Comparison of ENCODE assay signal across 21 cellular contexts in genomic region chr13:98239156-98240076, GRCh38.
DNase-seq lines count a peak whose midpoint lies in the region; ATAC-seq and TF ChIP-seq lines count a peak whose summit lies in the region.
"Had no signal": no experiment of that assay in that cellular context is flagged by ENCODE, and none has a peak within 500 bp of the region (broad histone marks: within the 10 kb centered on the region; RNA-seq: fewer than 3 reads in every experiment).

No MANE protein-coding gene starts in this region.

- H3K27ac ChIP-seq in SK-N-MC: peak overlapping the region; percentile 95
- H3K27ac ChIP-seq: neutrophil, vagina had no signal

- no peak overlapping the region for H3K9ac ChIP-seq in SK-N-MC (ENCODE audit: insufficient read length)

- no peak for TF ChIP-seq CTCF in nephron (IDR thresholded peaks at IDR 0.05; ENCODE audit: unreplicated experiment in 3 of 3)

- no peaks in the 10 kb centered on the region for H3K9me3 ChIP-seq in SK-N-MC (ENCODE audit: low read depth, low read length)
- H3K9me3 ChIP-seq: neutrophil, vagina had no signal

- peak overlapping the region; percentile 80 to 86 (median 81) for H3K27ac Mint-ChIP-seq in nephron
- H3K27ac Mint-ChIP-seq in immature natural killer cell: no peak overlapping the region
- H3K27ac Mint-ChIP-seq: activated CD4-positive, alpha-beta T cell treated with anti-CD3 and anti-CD28 coated beads, Interleukin-2, amount 10 ng/mL, durations not matched to agents 24 days and 14 days; activated naive CD8-positive, alpha-beta T cell treated with anti-CD3 and anti-CD28 coated beads, Interleukin-2, amount 50 U/mL, for 24 hours; memory B cell had no signal

- ATAC-seq in GM18502 (IDR thresholded peaks at IDR 0.05; ENCODE audit: poor library complexity, unreplicated experiment): no peak
- no peak for ATAC-seq in HG02870 (IDR thresholded peaks at IDR 0.05; ENCODE audit: unreplicated experiment)
- ATAC-seq: activated naive CD8-positive, alpha-beta T cell treated with anti-CD3 and anti-CD28 coated beads, Interleukin-2, amount 50 U/mL, for 24 hours; activated T-cell treated with anti-CD3 and anti-CD28 coated beads, Interleukin-2, amount 50 U/mL, for 4 hours had no signal

- no peaks in the 10 kb centered on the region for H3K9me3 Mint-ChIP-seq in nephron
- no peaks in the 10 kb centered on the region for H3K9me3 Mint-ChIP-seq in immature natural killer cell
- H3K9me3 Mint-ChIP-seq: activated CD4-positive, alpha-beta T cell treated with anti-CD3 and anti-CD28 coated beads, Interleukin-2, amount 10 ng/mL, durations not matched to agents 24 days and 14 days; activated naive CD8-positive, alpha-beta T cell treated with anti-CD3 and anti-CD28 coated beads, Interleukin-2, amount 50 U/mL, for 24 hours; activated T-cell treated with anti-CD3 and anti-CD28 coated beads, Interleukin-2, amount 50 U/mL, for 4 hours; central memory CD8-positive, alpha-beta T cell; memory B cell had no signal

- peak overlapping the region in 1 of 3 experiments; percentile 10 for H3K4me3 Mint-ChIP-seq in nephron
- H3K4me3 Mint-ChIP-seq in immature natural killer cell: no peak overlapping the region
- H3K4me3 Mint-ChIP-seq: activated CD4-positive, alpha-beta T cell treated with anti-CD3 and anti-CD28 coated beads, Interleukin-2, amount 10 ng/mL, durations not matched to agents 24 days and 14 days; activated naive CD8-positive, alpha-beta T cell treated with anti-CD3 and anti-CD28 coated beads, Interleukin-2, amount 50 U/mL, for 24 hours; activated T-cell treated with anti-CD3 and anti-CD28 coated beads, Interleukin-2, amount 50 U/mL, for 4 hours; central memory CD8-positive, alpha-beta T cell; memory B cell had no signal

- peak overlapping the region; percentile 46 for H3K4me3 ChIP-seq in SK-N-MC
- H3K4me3 ChIP-seq: skin epidermis, vagina had no signal

- H3K27me3 Mint-ChIP-seq in nephron (ENCODE audit: low read depth) (no peaks in the 10 kb centered on the region), immature natural killer cell (ENCODE audit: low read depth in 3 of 3) (peaks cover 2 to 6% (median 6%) of the 10 kb centered on the region in 3 donors)
- H3K27me3 Mint-ChIP-seq: memory B cell had no signal

- H3K36me3 Mint-ChIP-seq in nephron (ENCODE audit: low read depth): peaks cover 33% of the 10 kb centered on the region
- H3K36me3 Mint-ChIP-seq in immature natural killer cell: no peaks in the 10 kb centered on the region
- H3K36me3 Mint-ChIP-seq: memory B cell had no signal

- H3K4me1 Mint-ChIP-seq in nephron: peaks cover 63% of the 10 kb centered on the region
- no peaks in the 10 kb centered on the region for H3K4me1 Mint-ChIP-seq in immature natural killer cell
- H3K4me1 Mint-ChIP-seq: activated CD4-positive, alpha-beta T cell treated with anti-CD3 and anti-CD28 coated beads, Interleukin-2, amount 10 ng/mL, durations not matched to agents 24 days and 14 days; activated naive CD8-positive, alpha-beta T cell treated with anti-CD3 and anti-CD28 coated beads, Interleukin-2, amount 50 U/mL, for 24 hours; central memory CD8-positive, alpha-beta T cell; memory B cell had no signal

- peaks cover 3% of the 10 kb centered on the region; the same call in 1 of the 2 replicates for H3K36me3 ChIP-seq in SK-N-MC (ENCODE audit: insufficient read depth, low read length)
- H3K36me3 ChIP-seq: neutrophil, vagina had no signal

- DNase-seq in DMS153 treated with DMSO at 0.1 percent for 48 hours (lab: John Stamatoyannopoulos, UW; ENCODE audit: unreplicated experiment) (peak; percentile 43), NCI-H1436 treated with DMSO at 0.1 percent for 48 hours (lab: John Stamatoyannopoulos, UW) (peak; percentile 61), SK-N-MC (ENCODE audit: low read depth, low spot score) (peak; percentile 71), nucleus accumbens (lab: John Stamatoyannopoulos, UW) (no peak), immature natural killer cell (no peak)
- DNase-seq: activated CD4-positive, alpha-beta T cell treated with anti-CD3 and anti-CD28 coated beads, Interleukin-2, amount 10 ng/mL, durations not matched to agents 24 days and 14 days; activated naive CD8-positive, alpha-beta T cell treated with anti-CD3 and anti-CD28 coated beads, Interleukin-2, amount 50 U/mL, for 24 hours; activated T-cell treated with anti-CD3 and anti-CD28 coated beads, Interleukin-2, amount 50 U/mL, for 4 hours; C1 segment of cervical spinal cord; NCI-H1694 treated with DMSO at 0.1 percent for 48 hours; SHP77; stimulated activated naive CD4-positive, alpha-beta T cell; T-helper 9 cell had no signal

Comparison
In these comparisons a context has a peak if more than half of its experiments do, and no peak if none do; other contexts are left out.
1. DNase-seq: peak in DMS153 treated with DMSO at 0.1 percent for 48 hours (single experiment), NCI-H1436 treated with DMSO at 0.1 percent for 48 hours (single experiment) and SK-N-MC (single experiment); none in nucleus accumbens (0 of 56) and immature natural killer cell (0 of 3).
2. H3K27ac Mint-ChIP-seq: peak in nephron (3 of 3); none in immature natural killer cell (0 of 6).